19 cellular contexts compared by ENCODE assay signal in genomic region chr1:162168935-162169545, GRCh38.
DNase-seq lines count a peak whose midpoint lies in the region; ATAC-seq and TF ChIP-seq lines count a peak whose summit lies in the region.
"Had no signal": no experiment of that assay in that cellular context is flagged by ENCODE, and none has a peak within 500 bp of the region (broad histone marks: within the 10 kb centered on the region; RNA-seq: fewer than 3 reads in every experiment).

No MANE protein-coding gene starts in this region.

- H3F3A ChIP-seq in SK-N-SH (replicated peaks; ENCODE audit: insufficient read depth), result no peaks in the 10 kb centered on the region

- TF ChIP-seq CTCF in HFF-Myc (IDR thresholded peaks at IDR 0.05; ENCODE audit: low read depth, low read length, missing control alignments), result no peak
- no peak for TF ChIP-seq CTCF in SK-N-SH (IDR thresholded peaks at IDR 0.05)

- no peaks in the 10 kb centered on the region for H3K36me3 ChIP-seq in SK-N-SH (replicated peaks in 1 of 2; ENCODE audit: control insufficient read depth in 1 of 2, insufficient read depth in 2 of 2, low read length in 1 of 2)
- H3K36me3 ChIP-seq: cardiac muscle cell, gastrocnemius medialis, thoracic aorta had no signal

- POLR2A ChIA-PET in SK-N-SH (lab: Yijun Ruan, JAX), result no interaction called here

- H3K27me3 ChIP-seq in SK-N-SH (ENCODE audit: insufficient read depth), result no peaks in the 10 kb centered on the region; the same call in 1 of the 2 replicates
- H3K27me3 ChIP-seq: cardiac muscle cell, gastrocnemius medialis had no signal

- ATAC-seq in esophagus mucosa, result no peak
- no peak for ATAC-seq in HG02571 (IDR thresholded peaks at IDR 0.05; ENCODE audit: unreplicated experiment)
- ATAC-seq: activated CD4-positive, alpha-beta T cell treated with anti-CD3 and anti-CD28 coated beads for 36 hours; activated naive CD4-positive, alpha-beta T cell treated with anti-CD3 and anti-CD28 coated beads, Interleukin-2, amount 50 U/mL, for 72 hours; effector memory CD8-positive, alpha-beta T cell; gastrocnemius medialis had no signal

- H3K9me3 ChIP-seq in SK-N-SH, result no peaks in the 10 kb centered on the region
- H3K9me3 ChIP-seq: gastrocnemius medialis, thoracic aorta had no signal

- CTCF ChIA-PET in SK-N-SH (lab: Yijun Ruan, JAX), result interaction anchor here (1.7 to 2.6 kb wide), 3 partner anchors 17 to 113 kb away, joined by 5 to 7 read pairs (median 6); no protein-coding TSS in a partner anchor

- peak overlapping the region in 1 of 2 experiments; percentile 58; a peak in 2 of 4 replicates for H3K27ac ChIP-seq in SK-N-SH (ENCODE audit: low read depth in 2 of 2, low read length in 1 of 2)
- H3K27ac ChIP-seq: gastrocnemius medialis, thoracic aorta had no signal

- no peaks in the 10 kb centered on the region for H3K79me2 ChIP-seq in SK-N-SH (ENCODE audit: insufficient read depth)

- H3K4me2 ChIP-seq in SK-N-SH, result no peak overlapping the region

- no peak overlapping the region for H3K9ac ChIP-seq in SK-N-SH

- peaks cover 25 to 41% of the 10 kb centered on the region in 2 experiments; a peak in 3 of 4 replicates for H3K4me1 ChIP-seq in SK-N-SH (ENCODE audit: control insufficient read depth in 1 of 2, insufficient read depth in 2 of 2, low read depth in 1 of 2, low read length in 1 of 2)
- H3K4me1 ChIP-seq: gastrocnemius medialis had no signal

- H3K4me3 ChIP-seq in HFF-Myc (replicated peaks; ENCODE audit: low read depth, low read length) (no peak overlapping the region), SK-N-SH (ENCODE audit: low read depth in 2 of 2, low read length in 1 of 2) (no peak overlapping the region)
- H3K4me3 ChIP-seq: cardiac muscle cell, gastrocnemius medialis, lung, thoracic aorta had no signal

- no peak for TF ChIP-seq EP300 in SK-N-SH (IDR thresholded peaks at IDR 0.05; ENCODE audit: borderline replicate concordance in 1 of 2, low read depth in 1 of 2, low read length in 1 of 2)

- H3K9me2 ChIP-seq in SK-N-SH, result no peaks in the 10 kb centered on the region

- TF ChIP-seq RAD21 in SK-N-SH (IDR thresholded peaks at IDR 0.05; ENCODE audit: low read length), result no peak

- no peak overlapping the region for H2AFZ ChIP-seq in SK-N-SH (ENCODE audit: low read depth)

- DNase-seq in HFF-Myc (ENCODE audit: extremely low read depth, low read depth), result peak; percentile 50
- DNase-seq in SK-N-SH, result peak; percentile 27
- peak; percentile 3 for DNase-seq in fibroblast of peridontal ligament (ENCODE audit: extremely low read depth)
- peak; percentile 42 for DNase-seq in retina
- DNase-seq in NCI-H526 (lab: John Stamatoyannopoulos, UW), result no peak
- no peak for DNase-seq in activated CD8-positive, alpha-beta memory T cell treated with anti-CD3 and anti-CD28 coated beads for 24 hours
- DNase-seq: activated CD4-positive, alpha-beta T cell treated with anti-CD3 and anti-CD28 coated beads for 36 hours; DND-41; effector memory CD8-positive, alpha-beta T cell; gastrocnemius medialis; NK-92 treated with Interleukin-12 subunit alpha and Interleukin-12 subunit beta, amount 100 ng/mL, for 24 hours; stimulated activated CD4-positive, alpha-beta T cell treated with anti-CD3 and anti-CD28 coated beads, Interleukin-4, amount 100 ng/mL, for 1 hour; stimulated activated CD8-positive, alpha-beta memory T cell treated with anti-CD3 and anti-CD28 coated beads, Interleukin-4, amount 100 ng/mL, for 48 hours had no signal

- H4K20me1 ChIP-seq in SK-N-SH (ENCODE audit: insufficient read depth), result no peaks in the 10 kb centered on the region

- 54% methylated on average over 4 of the region's 4 CpGs for WGBS in SK-N-SH (ENCODE audit: low lambda C conversion rate)

TF ChIP-seq in SK-N-SH, 30 proteins besides CTCF, POLR2A, EP300 and RAD21:
- TF ChIP-seq USF1 (IDR thresholded peaks at IDR 0.05; ENCODE audit: borderline replicate concordance, low read depth), result no peak

Comparison
In these comparisons a context has a peak if more than half of its experiments do, and no peak if none do; other contexts are left out.
1. DNase-seq: peak in HFF-Myc (single experiment), SK-N-SH (single experiment), fibroblast of peridontal ligament (single experiment) and retina (single experiment); none in NCI-H526 (0 of 2) and activated CD8-positive, alpha-beta memory T cell treated with anti-CD3 and anti-CD28 coated beads for 24 hours (single experiment).